Comparison of ENCODE assay signal across 10 cellular contexts in genomic region chr2:19120941-19121750, GRCh38.
DNase-seq lines count a peak whose midpoint lies in the region; ATAC-seq lines count a peak whose summit lies in the region.
"Had no signal": no experiment of that assay in that cellular context is flagged by ENCODE, and none has a peak within 500 bp of the region (broad histone marks: within the 10 kb centered on the region; RNA-seq: fewer than 3 reads in every experiment).

No MANE protein-coding gene starts in this region.

- H3K27ac ChIP-seq in angular gyrus (ENCODE audit: low read depth, low read length) = peak overlapping the region; percentile 71
- peak overlapping the region; percentile 90 for H3K27ac ChIP-seq in substantia nigra (ENCODE audit: low read depth, low read length, poor library complexity, severe bottlenecking)

- intact Hi-C loops in left cardiac atrium (cut with DNase I) = no loop called here

- peak; percentile 80 for DNase-seq in HS-5 (ENCODE audit: low read depth)
- DNase-seq in left cardiac atrium = peak; percentile 35
- DNase-seq in substantia nigra (lab: John Stamatoyannopoulos, UW) = peak in 35 of 49 donors; percentile 6 to 72 (median 26)
- DNase-seq in GF-D8 (lab: John Stamatoyannopoulos, UW) = no peak
- DNase-seq in NCI-H128 (lab: John Stamatoyannopoulos, UW; ENCODE audit: unreplicated experiment) = no peak
- DNase-seq in stimulated activated CD4-positive, alpha-beta T cell treated with anti-CD3 and anti-CD28 coated beads, Interleukin-4, amount 100 ng/mL, for 24 hours = no peak
- DNase-seq: activated T-cell treated with anti-CD3 and anti-CD28 coated beads, Interleukin-2, amount 50 U/mL, for 24 hours; stimulated activated naive CD8-positive, alpha-beta T cell treated with anti-CD3 and anti-CD28 coated beads, Interleukin-15, Interleukin-2, amounts not matched to agents 100 U/mL and 50 U/mL, for 24 hours had no signal

- ATAC-seq in left cardiac atrium (peak; percentile 77 to 81), HG03045 (IDR thresholded peaks at IDR 0.05; ENCODE audit: unreplicated experiment) (no peak)
- ATAC-seq: stimulated activated naive CD8-positive, alpha-beta T cell treated with anti-CD3 and anti-CD28 coated beads, Interleukin-15, Interleukin-2, amounts not matched to agents 100 U/mL and 50 U/mL, for 24 hours had no signal

Comparison
In these comparisons a context has a peak if more than half of its experiments do, and no peak if none do; other contexts are left out.
1. DNase-seq: peak in HS-5 (single experiment), left cardiac atrium (single experiment) and substantia nigra (35 of 49); none in GF-D8 (single experiment), NCI-H128 (single experiment) and stimulated activated CD4-positive, alpha-beta T cell treated with anti-CD3 and anti-CD28 coated beads, Interleukin-4, amount 100 ng/mL, for 24 hours (single experiment).